In genomic region chr3:195468391-195468776, GRCh38 we compare ENCODE assay signal across 23 cellular contexts. TPM values are rescaled to one million over a fixed set of nuclear protein-coding genes. Genes with fewer than 3 reads are reported as not detected.
A peak's percentile ranks its signal among the peaks of the same experiment; 100 is the strongest.
DNase-seq lines count a peak whose midpoint lies in the region; ATAC-seq, FAIRE-seq and TF ChIP-seq lines count a peak whose summit lies in the region.
"Had no signal": no experiment of that assay in that cellular context is flagged by ENCODE, and none has a peak within 500 bp of the region (broad histone marks: within the 10 kb centered on the region; RNA-seq: fewer than 3 reads in every experiment).

No MANE protein-coding gene starts in this region.

- H3K27me3 ChIP-seq in astrocyte (ENCODE audit: insufficient read depth, low read length), result no peaks in the 10 kb centered on the region
- H3K27me3 ChIP-seq: uterus had no signal

- H3K36me3 Mint-ChIP-seq in activated naive CD4-positive, alpha-beta T cell treated with anti-CD3 and anti-CD28 coated beads, Interleukin-2, amount 50 U/mL, for 72 hours, result peaks cover 8 to 23% of the 10 kb centered on the region in 2 donors
- H3K36me3 Mint-ChIP-seq in T-helper 17 cell (ENCODE audit: low read depth) (peaks cover 2% of the 10 kb centered on the region), astrocyte (ENCODE audit: low read depth, unreplicated experiment) (no peaks in the 10 kb centered on the region)
- H3K36me3 Mint-ChIP-seq: CD14-positive monocyte had no signal

- H3K9ac ChIP-seq in astrocyte (ENCODE audit: low read length), result peak overlapping the region; percentile 6

- no peak overlapping the region for H3K4me3 Mint-ChIP-seq in T-helper 17 cell
- H3K4me3 Mint-ChIP-seq in astrocyte (ENCODE audit: unreplicated experiment), result no peak overlapping the region
- H3K4me3 Mint-ChIP-seq in stimulated activated naive CD8-positive, alpha-beta T cell treated with anti-CD3 and anti-CD28 coated beads, Interleukin-15, amount 100 ng/mL, for 72 hours, result peak overlapping the region; percentile 27 to 45
- H3K4me3 Mint-ChIP-seq: CD14-positive monocyte had no signal

- peak overlapping the region; percentile 11 for H3K27ac ChIP-seq in astrocyte (ENCODE audit: low read depth, low read length)
- H3K27ac ChIP-seq: HL-60, uterus had no signal

- no peak overlapping the region for H3K4me3 ChIP-seq in astrocyte (ENCODE audit: insufficient read depth, low read depth, low read length)
- H3K4me3 ChIP-seq: uterus had no signal

- H3K27me3 Mint-ChIP-seq in T-helper 17 cell (no peaks in the 10 kb centered on the region), astrocyte (ENCODE audit: low read depth, unreplicated experiment) (no peaks in the 10 kb centered on the region)
- H3K27me3 Mint-ChIP-seq in stimulated activated naive CD8-positive, alpha-beta T cell treated with anti-CD3 and anti-CD28 coated beads, Interleukin-15, amount 100 ng/mL, for 72 hours, result no peaks in the 10 kb centered on the region
- H3K27me3 Mint-ChIP-seq: naive B cell had no signal

- no peaks in the 10 kb centered on the region for H4K20me1 ChIP-seq in astrocyte (ENCODE audit: insufficient read depth, low read length)

- H3K79me2 ChIP-seq in astrocyte (ENCODE audit: insufficient read depth, low read length), result no peaks in the 10 kb centered on the region

- FAIRE-seq in astrocyte (lab: Jason Lieb, UNC) (no peak), GM19239 (lab: Jason Lieb, UNC) (no peak)
- FAIRE-seq: HepG2 had no signal

- ATAC-seq in activated naive CD4-positive, alpha-beta T cell treated with anti-CD3 and anti-CD28 coated beads, Interleukin-2, amount 50 U/mL, for 72 hours, result peak in 1 of 2 donors; percentile 76
- ATAC-seq in T-helper 17 cell (peak; percentile 12), HG02840 (IDR thresholded peaks at IDR 0.05; ENCODE audit: low FRiP score, unreplicated experiment) (no peak)
- peak; percentile 71 for ATAC-seq in stimulated activated naive CD8-positive, alpha-beta T cell treated with anti-CD3 and anti-CD28 coated beads, Interleukin-15, amount 100 ng/mL, for 72 hours
- ATAC-seq: HepG2 had no signal

- H3K9me3 Mint-ChIP-seq in activated naive CD4-positive, alpha-beta T cell treated with anti-CD3 and anti-CD28 coated beads, Interleukin-2, amount 50 U/mL, for 72 hours, result peaks cover 9 to 16% of the 10 kb centered on the region in 2 donors
- peaks cover 2% of the 10 kb centered on the region for H3K9me3 Mint-ChIP-seq in astrocyte (ENCODE audit: unreplicated experiment)
- H3K9me3 Mint-ChIP-seq in stimulated activated naive CD8-positive, alpha-beta T cell treated with anti-CD3 and anti-CD28 coated beads, Interleukin-15, amount 100 ng/mL, for 72 hours, result peaks cover 16 to 31% of the 10 kb centered on the region in 2 donors

- peak overlapping the region; percentile 81 to 84 for H3K27ac Mint-ChIP-seq in activated naive CD4-positive, alpha-beta T cell treated with anti-CD3 and anti-CD28 coated beads, Interleukin-2, amount 50 U/mL, for 72 hours
- H3K27ac Mint-ChIP-seq in T-helper 17 cell (no peak overlapping the region), astrocyte (ENCODE audit: unreplicated experiment) (peak overlapping the region; percentile 44)
- H3K27ac Mint-ChIP-seq in stimulated activated naive CD8-positive, alpha-beta T cell treated with anti-CD3 and anti-CD28 coated beads, Interleukin-15, amount 100 ng/mL, for 72 hours, result peak overlapping the region; percentile 86 to 90
- H3K27ac Mint-ChIP-seq: CD14-positive monocyte had no signal

- no peaks in the 10 kb centered on the region for H3K9me3 ChIP-seq in T-helper 17 cell (ENCODE audit: control insufficient read depth, low read length, poor library complexity, severe bottlenecking)
- H3K9me3 ChIP-seq in astrocyte (ENCODE audit: insufficient read depth, low read depth, low read length), result peaks cover 4% of the 10 kb centered on the region
- H3K9me3 ChIP-seq: uterus had no signal

- H3K4me1 Mint-ChIP-seq in T-helper 17 cell (peaks cover 2% of the 10 kb centered on the region), astrocyte (ENCODE audit: low read depth, unreplicated experiment) (peaks cover 18% of the 10 kb centered on the region)
- H3K4me1 Mint-ChIP-seq in stimulated activated naive CD8-positive, alpha-beta T cell treated with anti-CD3 and anti-CD28 coated beads, Interleukin-15, amount 100 ng/mL, for 72 hours, result peaks cover 17% of the 10 kb centered on the region
- H3K4me1 Mint-ChIP-seq: CD14-positive monocyte had no signal

- H3K36me3 ChIP-seq in astrocyte (ENCODE audit: insufficient read depth, low read length), result no peaks in the 10 kb centered on the region
- H3K36me3 ChIP-seq: uterus had no signal

- peaks cover 6% of the 10 kb centered on the region for H3K4me1 ChIP-seq in astrocyte (ENCODE audit: insufficient read depth, low read length)
- H3K4me1 ChIP-seq: uterus had no signal

- H3K4me2 ChIP-seq in astrocyte (ENCODE audit: low read length), result peak overlapping the region; percentile 8

- H2AFZ ChIP-seq in astrocyte (ENCODE audit: low read depth, low read length), result no peak overlapping the region

- TF ChIP-seq CTCF in astrocyte (IDR thresholded peaks at IDR 0.05; ENCODE audit: insufficient read depth, low read depth, low read length), result no peak

- no peak for DNase-seq in activated naive CD4-positive, alpha-beta T cell treated with anti-CD3 and anti-CD28 coated beads, Interleukin-2, amount 50 U/mL, for 72 hours (ENCODE audit: low spot score in 2 of 2)
- no peak for DNase-seq in activated naive CD4-positive, alpha-beta T cell treated with anti-CD3 and anti-CD28 coated beads, Interleukin-2, amount 50 U/mL, for 16 hours
- DNase-seq in T-helper 17 cell (no peak), astrocyte (ENCODE audit: low read depth) (no peak), GM19239 (ENCODE audit: insufficient read length, low spot score) (no peak)
- peak in 1 of 2 donors; percentile 36 for DNase-seq in stimulated activated naive CD8-positive, alpha-beta T cell treated with anti-CD3 and anti-CD28 coated beads, Interleukin-15, amount 100 ng/mL, for 72 hours
- DNase-seq: activated CD8-positive, alpha-beta memory T cell treated with anti-CD3 and anti-CD28 coated beads for 24 hours; activated effector memory CD4-positive, alpha-beta T cell treated with anti-CD3 and anti-CD28 coated beads, Interleukin-2, amount 50 U/mL, for 16 hours; aorta; caudate nucleus; dermis blood vessel endothelial cell; DMS 273 treated with DMSO at 0.1 percent for 48 hours; glutamatergic neuron; mesendoderm; naive B cell; NCI-H2081; NCI-H446 treated with DMSO at 0.1 percent for 48 hours; Right ventricle myocardium superior; uterus had no signal

RNA-seq across cellular contexts. Expression of gene ACAP2, which starts 25.6 kb away (rescaled TPM):
- 10 to 100 TPM; 46.3 to 75.8 TPM for total RNA-seq in activated naive CD4-positive, alpha-beta T cell treated with anti-CD3 and anti-CD28 coated beads, Interleukin-2, amount 50 U/mL, for 72 hours
- total RNA-seq in T-helper 17 cell (10 to 100 TPM; 78.6 to 85.8 TPM), astrocyte (46.0 and 49.7 TPM in 2 replicates)

Comparison
In these comparisons a context has a peak if more than half of its experiments do, and no peak if none do; other contexts are left out.
1. H3K4me3 Mint-ChIP-seq: peak in stimulated activated naive CD8-positive, alpha-beta T cell treated with anti-CD3 and anti-CD28 coated beads, Interleukin-15, amount 100 ng/mL, for 72 hours (2 of 2); none in T-helper 17 cell (single experiment) and astrocyte (single experiment).